Comparison of ENCODE assay signal across 10 cellular contexts in genomic region chr10:79081353-79082034, GRCh38. TPM values are rescaled to one million over a fixed set of nuclear protein-coding genes. Genes with fewer than 3 reads are reported as not detected.
DNase-seq lines count a peak whose midpoint lies in the region; ATAC-seq, FAIRE-seq and TF ChIP-seq lines count a peak whose summit lies in the region.
"Had no signal": no experiment of that assay in that cellular context is flagged by ENCODE, and none has a peak within 500 bp of the region (broad histone marks: within the 10 kb centered on the region; RNA-seq: fewer than 3 reads in every experiment).

No MANE protein-coding gene starts in this region.

- H3K4me3 ChIP-seq in A549 (no peak overlapping the region), mesendoderm (ENCODE audit: low read length) (no peak overlapping the region)

- H3K4me3 Mint-ChIP-seq in MCF 10A (ENCODE audit: unreplicated experiment): no peak overlapping the region
- no peak overlapping the region for H3K4me3 Mint-ChIP-seq in activated CD4-positive, alpha-beta T cell treated with anti-CD3 and anti-CD28 coated beads, Interleukin-2, amount 10 ng/mL, durations not matched to agents 7 days and 5 days
- H3K4me3 Mint-ChIP-seq: CD4-positive, alpha-beta T cell had no signal

- peaks cover 100% of the 10 kb centered on the region for H3K4me1 ChIP-seq in A549
- peaks cover 20% of the 10 kb centered on the region for H3K4me1 ChIP-seq in mesendoderm (ENCODE audit: control insufficient read depth, low read depth, low read length)

- no peak overlapping the region for H3K9ac ChIP-seq in mesendoderm (ENCODE audit: low read length)

- no peak overlapping the region for H2BK15ac ChIP-seq in mesendoderm (replicated peaks; ENCODE audit: low read depth)

- TF ChIP-seq POLR2A in A549 (IDR thresholded peaks at IDR 0.05; ENCODE audit: low read length): no peak

- DNase-seq in A549 (ENCODE audit: low read depth in 1 of 2, low spot score in 1 of 2): no peak
- peak; percentile 81 for DNase-seq in LHCN-M2 (ENCODE audit: low read depth)
- peak; percentile 85 for DNase-seq in MCF 10A (ENCODE audit: unreplicated experiment)
- peak; percentile 66 for DNase-seq in mesendoderm
- no peak for DNase-seq in activated CD4-positive, alpha-beta T cell treated with anti-CD3 and anti-CD28 coated beads, Interleukin-2, amount 10 ng/mL, durations not matched to agents 7 days and 5 days
- DNase-seq in NCI-H1694 treated with DMSO at 0.1 percent for 48 hours (lab: John Stamatoyannopoulos, UW): no peak
- DNase-seq in SHP77 (lab: John Stamatoyannopoulos, UW): no peak
- DNase-seq in cerebellar cortex (ENCODE audit: low spot score): no peak
- DNase-seq: CD4-positive, alpha-beta T cell; effector CD4-positive, alpha-beta T cell had no signal

- H2AK5ac ChIP-seq in mesendoderm (ENCODE audit: low read length): no peak overlapping the region

- H3K9me3 Mint-ChIP-seq in MCF 10A (ENCODE audit: unreplicated experiment): no peaks in the 10 kb centered on the region
- no peaks in the 10 kb centered on the region for H3K9me3 Mint-ChIP-seq in activated CD4-positive, alpha-beta T cell treated with anti-CD3 and anti-CD28 coated beads, Interleukin-2, amount 10 ng/mL, durations not matched to agents 7 days and 5 days
- H3K9me3 Mint-ChIP-seq: CD4-positive, alpha-beta T cell had no signal

- CTCF ChIA-PET in A549 (lab: Yijun Ruan, JAX): interaction anchor here (1.3 to 34.5 kb wide), 4 partner anchors 10 to 1034 kb away, joined by 4 to 373 read pairs (median 9); no protein-coding TSS in a partner anchor
- CTCF ChIA-PET in MCF 10A (lab: Yijun Ruan, JAX): interaction anchor here (1.6 kb wide), 1 partner anchor 10 kb away, joined by 5 read pairs; no protein-coding TSS in a partner anchor
- CTCF ChIA-PET in activated CD4-positive, alpha-beta T cell treated with anti-CD3 and anti-CD28 coated beads, Interleukin-2, amount 10 ng/mL, durations not matched to agents 7 days and 5 days (lab: Charles Lee): interaction anchor here (1.0 to 1.2 kb wide), 2 partner anchors 10 to 14 kb away, joined by 3 read pairs; no protein-coding TSS in a partner anchor

- H3K4me2 ChIP-seq in A549: peak overlapping the region; percentile 74
- no peak overlapping the region for H3K4me2 ChIP-seq in mesendoderm (ENCODE audit: low read length)

- H3K23ac ChIP-seq in mesendoderm (ENCODE audit: low read length): no peak overlapping the region

- WGBS in A549 (ENCODE audit: missing lambda C conversion rate): 73% methylated on average over 12 of the region's 12 CpGs
- no CpG with 5 or more reads among the region's 12 CpGs for WGBS in mesendoderm (ENCODE audit: extremely low coverage, insufficient coverage, low lambda C conversion rate)

- intact Hi-C loops in MCF 10A (cut with micrococcal nuclease): no loop called here

- no peak overlapping the region for H2BK5ac ChIP-seq in mesendoderm (ENCODE audit: low read length)

- FAIRE-seq in A549 (lab: Jason Lieb, UNC): no peak

- ATAC-seq in A549: no peak

- no peaks in the 10 kb centered on the region for H3K9me3 ChIP-seq in A549

- no peak overlapping the region for H4K8ac ChIP-seq in mesendoderm (ENCODE audit: low read depth, low read length)

- peaks cover 50% of the 10 kb centered on the region for H3K4me1 Mint-ChIP-seq in MCF 10A (ENCODE audit: insufficient read depth, unreplicated experiment)
- peaks cover 22% of the 10 kb centered on the region for H3K4me1 Mint-ChIP-seq in activated CD4-positive, alpha-beta T cell treated with anti-CD3 and anti-CD28 coated beads, Interleukin-2, amount 10 ng/mL, durations not matched to agents 7 days and 5 days

- H3K36me3 Mint-ChIP-seq in MCF 10A (ENCODE audit: insufficient read depth, unreplicated experiment): peaks cover 6% of the 10 kb centered on the region
- H3K36me3 Mint-ChIP-seq in activated CD4-positive, alpha-beta T cell treated with anti-CD3 and anti-CD28 coated beads, Interleukin-2, amount 10 ng/mL, durations not matched to agents 7 days and 5 days (ENCODE audit: low read depth): no peaks in the 10 kb centered on the region

- H3K56ac ChIP-seq in mesendoderm (ENCODE audit: low read length): no peak overlapping the region

- peak overlapping the region; percentile 69 to 98 for H3K27ac ChIP-seq in A549
- no peak overlapping the region for H3K27ac ChIP-seq in mesendoderm (ENCODE audit: low read depth, low read length)

- no peak for TF ChIP-seq CTCF in A549 (IDR thresholded peaks at IDR 0.05)
- TF ChIP-seq CTCF in MCF 10A (IDR thresholded peaks at IDR 0.05; ENCODE audit: unreplicated experiment): no peak

- H3K36me3 ChIP-seq in mesendoderm (ENCODE audit: control insufficient read depth, insufficient read depth, low read length): no peaks in the 10 kb centered on the region

- no peaks in the 10 kb centered on the region for H3K27me3 Mint-ChIP-seq in MCF 10A (ENCODE audit: insufficient read depth, unreplicated experiment)
- H3K27me3 Mint-ChIP-seq in activated CD4-positive, alpha-beta T cell treated with anti-CD3 and anti-CD28 coated beads, Interleukin-2, amount 10 ng/mL, durations not matched to agents 7 days and 5 days: no peaks in the 10 kb centered on the region
- H3K27me3 Mint-ChIP-seq: CD4-positive, alpha-beta T cell had no signal

- H3K4ac ChIP-seq in mesendoderm (ENCODE audit: low read depth, low read length): no peak overlapping the region

- peaks cover 56% of the 10 kb centered on the region for H3K79me1 ChIP-seq in mesendoderm (ENCODE audit: low read length)

- no peak overlapping the region for H4K5ac ChIP-seq in mesendoderm (ENCODE audit: low read length)

- H3K27me3 ChIP-seq in mesendoderm (ENCODE audit: insufficient read depth, low read length, poor library complexity): no peaks in the 10 kb centered on the region

- H3K79me2 ChIP-seq in mesendoderm (ENCODE audit: control insufficient read depth, insufficient read depth, low read length): peaks cover 96% of the 10 kb centered on the region

- no TSS peak for BruUV-seq in MCF 10A (replicated peaks; lab: Mats Ljungman, UMichigan)

- no peak for TF ChIP-seq RAD21 in A549 (conservative IDR thresholded peaks at IDR 0.05 in 1 of 2, IDR thresholded peaks at IDR 0.05 in 1 of 2)

- H2BK120ac ChIP-seq in mesendoderm (ENCODE audit: low read depth, low read length): no peak overlapping the region

- POLR2A ChIA-PET in A549 (lab: Yijun Ruan, JAX) (no interaction called here), MCF 10A (lab: Yijun Ruan, JAX) (interaction anchor here (0.6 to 8.5 kb wide), 3 partner anchors 9 to 49 kb away, joined by 3 to 122 read pairs (median 4); partner anchors contain the start of gene ZMIZ1)
- POLR2A ChIA-PET in activated CD4-positive, alpha-beta T cell treated with anti-CD3 and anti-CD28 coated beads, Interleukin-2, amount 10 ng/mL, durations not matched to agents 7 days and 5 days (lab: Charles Lee): no interaction called here

- H3K27ac Mint-ChIP-seq in MCF 10A (ENCODE audit: low read depth, unreplicated experiment): peak overlapping the region; percentile 97
- no peak overlapping the region for H3K27ac Mint-ChIP-seq in activated CD4-positive, alpha-beta T cell treated with anti-CD3 and anti-CD28 coated beads, Interleukin-2, amount 10 ng/mL, durations not matched to agents 7 days and 5 days
- H3K27ac Mint-ChIP-seq: CD4-positive, alpha-beta T cell had no signal

- H3K18ac ChIP-seq in mesendoderm (ENCODE audit: low read length): no peak overlapping the region

- TF ChIP-seq EP300 in A549 (IDR thresholded peaks at IDR 0.05): no peak

TF ChIP-seq in A549, 52 proteins besides CTCF, POLR2A, EP300 and RAD21 (continues in another document):
- no peak for TF ChIP-seq ZFP36 (IDR thresholded peaks at IDR 0.05; ENCODE audit: borderline replicate concordance, partially characterized antibody)
- TF ChIP-seq REST (IDR thresholded peaks at IDR 0.05): no peak

RNA-seq across cellular contexts. Expression of gene ZMIZ1, which starts 12.7 kb away (rescaled TPM):
- polyA plus RNA-seq in A549 (2011; rRNA removed): 8.1 and 14.7 TPM in 2 replicates
- polyA plus RNA-seq in A549 (2012; cell fraction: cytosol; rRNA removed): 31.6 and 42.1 TPM in 2 replicates
- 63.3 and 68.3 TPM in 2 replicates for polyA plus RNA-seq in A549 (2012; cell fraction: nucleus; rRNA removed)
- 29.1 to 30.3 TPM (median 30.1 TPM) in 3 replicates for polyA plus RNA-seq in A549 (2017; fragmentation: RNase III; extraction: RNeasy Plus Mini Kit Qiagen cat#74134 plus additional on column Dnase treatment)
- 16.1 and 17.8 TPM in 2 replicates for polyA minus RNA-seq in A549 (2011; rRNA and poly(A)+ RNA removed)
- total RNA-seq in LHCN-M2 (2014; rRNA removed): 10.6 and 12.5 TPM in 2 replicates
- 15.8 TPM for polyA plus RNA-seq in LHCN-M2 (2012)
- 15.5 and 20.3 TPM in 2 replicates for total RNA-seq in MCF 10A (2022)
- 23.7 TPM for polyA plus RNA-seq in mesendoderm (2013, experiment 1 of 2)
- 23.1 TPM for polyA plus RNA-seq in mesendoderm (2013, experiment 2 of 2)
- total RNA-seq in activated CD4-positive, alpha-beta T cell treated with anti-CD3 and anti-CD28 coated beads, Interleukin-2, amount 10 ng/mL, durations not matched to agents 7 days and 5 days: 10 to 100 TPM; 27.8 to 31.5 TPM

Comparison
In these comparisons a context has a peak if more than half of its experiments do, and no peak if none do; other contexts are left out.
1. DNase-seq: peak in LHCN-M2 (single experiment), MCF 10A (single experiment) and mesendoderm (single experiment); none in A549 (0 of 2), activated CD4-positive, alpha-beta T cell treated with anti-CD3 and anti-CD28 coated beads, Interleukin-2, amount 10 ng/mL, durations not matched to agents 7 days and 5 days (single experiment), NCI-H1694 treated with DMSO at 0.1 percent for 48 hours (single experiment), SHP77 (0 of 2) and cerebellar cortex (single experiment).